Comparison of ENCODE assay signal across 24 cellular contexts in the genomic region with DNA sequence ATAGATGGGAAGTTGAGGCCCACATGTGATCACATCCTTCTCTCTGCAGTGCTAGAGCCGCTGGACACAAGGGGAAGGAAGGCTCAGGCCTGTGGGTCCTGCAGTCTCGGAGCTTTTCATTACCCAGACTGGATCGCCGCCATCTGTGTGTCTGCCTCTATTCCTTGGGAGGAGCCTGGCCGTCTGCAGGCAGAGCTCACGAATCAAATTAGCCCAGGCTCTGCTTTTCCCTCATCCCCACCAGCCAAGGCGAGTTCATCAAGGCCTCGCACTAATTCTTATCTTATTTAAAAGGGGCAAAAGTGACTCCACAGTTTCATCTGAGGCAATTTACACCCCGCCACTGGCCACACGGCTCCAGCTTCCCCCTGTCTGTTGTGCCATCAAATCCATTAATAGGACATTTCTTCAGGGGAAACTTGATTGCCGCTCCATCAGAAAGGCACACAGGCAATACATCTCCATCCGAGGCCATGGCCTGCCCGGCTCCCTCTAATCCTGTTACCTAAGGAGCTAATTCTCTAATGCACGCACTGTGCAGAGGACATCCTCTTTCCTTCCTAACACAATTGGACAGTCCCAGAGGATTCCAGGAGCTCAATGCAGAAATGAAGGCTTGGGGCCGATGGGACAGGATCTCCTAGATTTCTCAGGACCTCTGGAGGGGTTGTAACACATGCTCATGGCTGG. TPM values are rescaled to one million over a fixed set of nuclear protein-coding genes. Genes with fewer than 3 reads are reported as not detected.
DNase-seq lines count a peak whose midpoint lies in the region; ATAC-seq and TF ChIP-seq lines count a peak whose summit lies in the region.
"Had no signal": no experiment of that assay in that cellular context is flagged by ENCODE, and none has a peak within 500 bp of the region (broad histone marks: within the 10 kb centered on the region; RNA-seq: fewer than 3 reads in every experiment).

No MANE protein-coding gene starts in this region.

- intact Hi-C loops in colonic mucosa (cut with DNase I) = no loop called here

- H3K27me3 ChIP-seq in BE2C (no peaks in the 10 kb centered on the region), WERI-Rb-1 (ENCODE audit: insufficient read depth, low read depth, severe bottlenecking) (no peaks in the 10 kb centered on the region), colonic mucosa (no peaks in the 10 kb centered on the region)

- peaks cover 30% of the 10 kb centered on the region for H3K4me1 ChIP-seq in BE2C
- H3K4me1 ChIP-seq in colonic mucosa = no peaks in the 10 kb centered on the region
- H3K4me1 ChIP-seq: A549, HAP-1 had no signal

- H3K36me3 ChIP-seq in BE2C (no peaks in the 10 kb centered on the region), WERI-Rb-1 (no peaks in the 10 kb centered on the region), colonic mucosa (no peaks in the 10 kb centered on the region)
- H3K36me3 ChIP-seq: HAP-1 had no signal

- H3K27ac ChIP-seq in WERI-Rb-1 (peak overlapping the region; percentile 81), colonic mucosa (no peak overlapping the region)
- H3K27ac ChIP-seq: A549, GM23248 had no signal

- TF ChIP-seq CTCF in BE2C (IDR thresholded peaks at IDR 0.05; ENCODE audit: low read depth, low read length) (no peak), WERI-Rb-1 (IDR thresholded peaks at IDR 0.05; ENCODE audit: low read depth, low read length) (no peak), colonic mucosa (IDR thresholded peaks at IDR 0.05) (no peak)

- H3K9me3 Mint-ChIP-seq in stimulated activated memory B cell treated with anti-CD40 and anti-IgM and Interleukin-4, amounts not matched to agents 10 μg/mL and 1 μg/mL and 100 μg/mL, for 72 hours = peaks cover 3% of the 10 kb centered on the region
- H3K9me3 Mint-ChIP-seq: HFFc6 had no signal

- H3K9ac ChIP-seq in colonic mucosa (ENCODE audit: low read depth in 2 of 2, low read length in 2 of 2) = no peak overlapping the region
- H3K9ac ChIP-seq: GM23248 had no signal

- H3K4me1 Mint-ChIP-seq in stimulated activated memory B cell treated with anti-CD40 and anti-IgM and Interleukin-4, amounts not matched to agents 10 μg/mL and 1 μg/mL and 100 μg/mL, for 72 hours = peaks cover 74% of the 10 kb centered on the region
- no peaks in the 10 kb centered on the region for H3K4me1 Mint-ChIP-seq in T-helper 17 cell
- H3K4me1 Mint-ChIP-seq: CD4-positive, alpha-beta memory T cell had no signal

- ATAC-seq in stimulated activated memory B cell treated with anti-CD40 and anti-IgM and Interleukin-4, amounts not matched to agents 10 μg/mL and 1 μg/mL and 100 μg/mL, for 72 hours = no peak
- no peak for ATAC-seq in T-helper 17 cell
- ATAC-seq in GM21360 (IDR thresholded peaks at IDR 0.05; ENCODE audit: unreplicated experiment) = no peak
- ATAC-seq: A549 had no signal

- H3K9me3 ChIP-seq in BE2C = no peaks in the 10 kb centered on the region
- no peaks in the 10 kb centered on the region for H3K9me3 ChIP-seq in WERI-Rb-1 (ENCODE audit: severe bottlenecking)
- H3K9me3 ChIP-seq in colonic mucosa = no peaks in the 10 kb centered on the region
- H3K9me3 ChIP-seq in T-helper 17 cell (ENCODE audit: control insufficient read depth, low read length, poor library complexity, severe bottlenecking) = no peaks in the 10 kb centered on the region
- H3K9me3 ChIP-seq: A549, HAP-1 had no signal

- DNase-seq in BE2C = peak; percentile 62
- DNase-seq in NCI-H82 (lab: John Stamatoyannopoulos, UW) = peak; percentile 93
- peak; percentile 76 for DNase-seq in WERI-Rb-1
- no peak for DNase-seq in colonic mucosa
- DNase-seq in T-helper 17 cell = no peak
- DNase-seq: 8988T; ACHN; AML-193; C1 segment of cervical spinal cord; Calu3; CD4-positive, alpha-beta memory T cell; COR-L47; DMS53; DMS79 treated with DMSO at 0.1 percent for 48 hours; GF-D8; GM23248; HFFc6 had no signal

- H3K27ac Mint-ChIP-seq in stimulated activated memory B cell treated with anti-CD40 and anti-IgM and Interleukin-4, amounts not matched to agents 10 μg/mL and 1 μg/mL and 100 μg/mL, for 72 hours = peak overlapping the region; percentile 8
- no peak overlapping the region for H3K27ac Mint-ChIP-seq in T-helper 17 cell
- H3K27ac Mint-ChIP-seq: CD4-positive, alpha-beta memory T cell; HFFc6 had no signal

- H3K36me3 Mint-ChIP-seq in stimulated activated memory B cell treated with anti-CD40 and anti-IgM and Interleukin-4, amounts not matched to agents 10 μg/mL and 1 μg/mL and 100 μg/mL, for 72 hours = no peaks in the 10 kb centered on the region
- H3K36me3 Mint-ChIP-seq in T-helper 17 cell (ENCODE audit: low read depth) = no peaks in the 10 kb centered on the region
- H3K36me3 Mint-ChIP-seq: CD4-positive, alpha-beta memory T cell had no signal

- H3K27me3 Mint-ChIP-seq in stimulated activated memory B cell treated with anti-CD40 and anti-IgM and Interleukin-4, amounts not matched to agents 10 μg/mL and 1 μg/mL and 100 μg/mL, for 72 hours = no peaks in the 10 kb centered on the region
- H3K27me3 Mint-ChIP-seq in T-helper 17 cell = peaks cover 37% of the 10 kb centered on the region

- H3K4me3 ChIP-seq in BE2C (ENCODE audit: low read depth, low read length) (no peak overlapping the region), WERI-Rb-1 (ENCODE audit: low read depth, low read length) (peak overlapping the region; percentile 20), colonic mucosa (no peak overlapping the region)
- H3K4me3 ChIP-seq: A549, GM23248, HAP-1 had no signal

- no peak overlapping the region for H3K4me3 Mint-ChIP-seq in stimulated activated memory B cell treated with anti-CD40 and anti-IgM and Interleukin-4, amounts not matched to agents 10 μg/mL and 1 μg/mL and 100 μg/mL, for 72 hours
- H3K4me3 Mint-ChIP-seq in T-helper 17 cell = no peak overlapping the region
- H3K4me3 Mint-ChIP-seq: CD4-positive, alpha-beta memory T cell; HFFc6 had no signal

RNA-seq across cellular contexts. Expression of gene HTR3A, which starts 3.3 kb away (rescaled TPM):
- polyA plus RNA-seq in BE2C (2012; ENCODE audit: insufficient read depth, insufficient read length, low read depth) = 4.4 TPM
- total RNA-seq in colonic mucosa = under 1 TPM in 1 of 2 donors, not detected in 1; 0.90 TPM
- not detected for total RNA-seq in T-helper 17 cell
- total RNA-seq: Calu3; CD4-positive, alpha-beta memory T cell; Daoy; G401; GM23248; HFFc6 had no signal
- polyA plus RNA-seq: A549, BJ, GM23248 had no signal

Comparison
In these comparisons a context has a peak if more than half of its experiments do, and no peak if none do; other contexts are left out.
1. DNase-seq: peak in BE2C (single experiment), NCI-H82 (single experiment) and WERI-Rb-1 (single experiment); none in colonic mucosa (single experiment) and T-helper 17 cell (0 of 3).